ENCODE assay signal across 8 cellular contexts in genomic region chr12:56721721-56722120, GRCh38. TPM values are rescaled to one million over a fixed set of nuclear protein-coding genes. Genes with fewer than 3 reads are reported as not detected.
A peak's percentile ranks its signal among the peaks of the same experiment; 100 is the strongest.
DNase-seq lines count a peak whose midpoint lies in the region; ATAC-seq and TF ChIP-seq lines count a peak whose summit lies in the region.
"Had no signal": no experiment of that assay in that cellular context is flagged by ENCODE, and none has a peak within 500 bp of the region (broad histone marks: within the 10 kb centered on the region; RNA-seq: fewer than 3 reads in every experiment).

No MANE protein-coding gene starts in this region.

- DNase-seq in LNCaP clone FGC (ENCODE audit: low read depth) (no peak), psoas muscle (no peak), NCI-H1694 treated with DMSO at 0.1 percent for 48 hours (lab: John Stamatoyannopoulos, UW) (no peak)
- DNase-seq in central memory CD8-positive, alpha-beta T cell (ENCODE audit: low spot score in 2 of 2), result no peak
- no peak for DNase-seq in stimulated activated CD4-positive, alpha-beta T cell treated with anti-CD3 and anti-CD28 coated beads, Interleukin-4, amount 100 ng/mL, for 1 hour
- DNase-seq: amygdala had no signal

- peak overlapping the region; percentile 93 for H3K27ac ChIP-seq in psoas muscle

- peaks cover 57% of the 10 kb centered on the region for H3K4me1 ChIP-seq in psoas muscle

- H3K36me3 ChIP-seq in psoas muscle (ENCODE audit: insufficient read depth in 1 of 2, low read depth in 1 of 2), result peaks cover 5 to 42% of the 10 kb centered on the region in 2 donors

- H3K36me3 Mint-ChIP-seq in central memory CD8-positive, alpha-beta T cell (ENCODE audit: insufficient read depth), result peaks cover 51% of the 10 kb centered on the region

- no peaks in the 10 kb centered on the region for H3K27me3 Mint-ChIP-seq in central memory CD8-positive, alpha-beta T cell

- intact Hi-C loops in psoas muscle (cut with DNase I), result loop anchor here (2.0 to 5.0 kb wide), 3 partner anchors 34 to 84 kb away; partner anchors contain the start of genes ATP5F1B (in 1 of the 2) and PTGES3 (in 1 of the 2)

- no peak for ATAC-seq in central memory CD8-positive, alpha-beta T cell (replicated peaks; ENCODE audit: extremely low read depth, poor library complexity, severe bottlenecking)
- ATAC-seq in psoas muscle (no peak), GM18505 (IDR thresholded peaks at IDR 0.05; ENCODE audit: unreplicated experiment) (no peak)

- peak overlapping the region; percentile 89 for H3K27ac Mint-ChIP-seq in central memory CD8-positive, alpha-beta T cell (ENCODE audit: low read depth)

- H3K4me3 Mint-ChIP-seq in central memory CD8-positive, alpha-beta T cell, result peak overlapping the region; percentile 99

- no peak for TF ChIP-seq POLR2A in GM18505 (IDR thresholded peaks at IDR 0.05; ENCODE audit: borderline replicate concordance, extremely low read depth, insufficient read depth, insufficient read length)

- H3K9me3 ChIP-seq in psoas muscle, result no peaks in the 10 kb centered on the region
- H3K9me3 ChIP-seq: prostate gland had no signal

- TF ChIP-seq CTCF in LNCaP clone FGC (IDR thresholded peaks at IDR 0.05; ENCODE audit: control insufficient read depth, extremely low read depth, insufficient read depth) (no peak), psoas muscle (IDR thresholded peaks at IDR 0.05) (no peak)

- H3K4me1 Mint-ChIP-seq in central memory CD8-positive, alpha-beta T cell, result peaks cover 83% of the 10 kb centered on the region

- 17 to 25% (median 19%) methylated on average over 2 of the region's 2 CpGs for WGBS in psoas muscle, 3 donors

- H3K4me3 ChIP-seq in LNCaP clone FGC (ENCODE audit: low read depth, low read length), result peak overlapping the region; percentile 71
- H3K4me3 ChIP-seq in psoas muscle, result peak overlapping the region; percentile 86

- no peaks in the 10 kb centered on the region for H3K9me3 Mint-ChIP-seq in central memory CD8-positive, alpha-beta T cell

- no peaks in the 10 kb centered on the region for H3K27me3 ChIP-seq in psoas muscle (ENCODE audit: insufficient read depth in 3 of 3, low read length in 2 of 3)

RNA-seq across cellular contexts. Expression of gene NACA, which starts 3.4 kb away (rescaled TPM):
- 100 to 1,000 TPM; 434 to 719 (median 530) TPM for total RNA-seq in psoas muscle
- 1,000 to 10,000 TPM in 1 of 3 donors, 100 to 1,000 TPM in 2; 483 to 1,147 (median 489) TPM for polyA plus RNA-seq in psoas muscle

RNA-seq across cellular contexts. Expression of gene PRIM1, which starts 30.4 kb away (rescaled TPM):
- total RNA-seq in psoas muscle, result 1 to 10 TPM; 2.3 to 4.8 (median 3.4) TPM
- 1 to 10 TPM; 3.0 to 10.0 (median 6.3) TPM for polyA plus RNA-seq in psoas muscle

RNA-seq across cellular contexts. Expression of gene PTGES3, which starts 33.6 kb away (rescaled TPM):
- 100 to 1,000 TPM; 118 to 192 (median 148) TPM for total RNA-seq in psoas muscle
- polyA plus RNA-seq in psoas muscle, result 100 to 1,000 TPM; 141 to 253 (median 165) TPM

RNA-seq across cellular contexts. Expression of gene HSD17B6, which starts 41.4 kb away (rescaled TPM):
- total RNA-seq in psoas muscle, result under 1 TPM in 3 of 4 donors, not detected in 1; 0.28 to 0.51 (median 0.36) TPM
- polyA plus RNA-seq in psoas muscle, result 1 to 10 TPM in 1 of 3 donors, under 1 TPM in 2; 0.14 to 4.5 (median 0.17) TPM
